8 cellular contexts compared by ENCODE assay signal in the genomic region with DNA sequence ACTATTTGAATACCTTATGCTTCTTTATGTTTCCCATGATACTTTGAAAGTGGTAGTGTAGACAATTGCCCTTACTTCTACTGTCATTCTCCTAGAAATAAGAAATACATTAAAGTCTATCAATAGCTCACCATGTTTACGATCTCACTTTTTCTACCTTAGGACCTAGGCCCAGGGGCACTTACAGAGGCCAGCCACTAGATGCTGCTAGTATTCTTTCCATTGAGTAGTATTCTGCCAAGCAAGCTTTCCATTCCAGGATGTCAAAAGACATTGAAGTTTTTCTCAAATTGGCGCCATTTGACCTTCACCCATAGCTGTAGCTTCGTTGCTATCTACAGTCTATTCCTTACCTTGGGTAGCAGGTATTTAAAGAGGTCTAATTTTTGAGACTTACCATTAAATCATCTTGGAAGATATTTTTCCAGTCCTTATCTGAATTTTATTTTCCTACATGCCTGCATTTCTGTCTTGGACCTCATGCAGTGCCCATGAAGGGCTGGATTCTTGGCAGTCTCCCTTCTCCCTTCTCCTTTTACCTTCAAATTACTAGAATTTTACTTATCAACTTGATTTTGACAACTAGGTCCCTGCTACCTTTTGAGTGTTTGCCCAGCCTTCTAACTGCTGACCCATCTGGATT.
DNase-seq lines count a peak whose midpoint lies in the region; ATAC-seq, FAIRE-seq and TF ChIP-seq lines count a peak whose summit lies in the region.

No MANE protein-coding gene starts in this region.

- CTCF ChIA-PET in K562 (lab: Yijun Ruan, JAX; ENCODE audit: low intra/inter-chr PET ratio): interaction anchor here (2.4 kb wide), 1 partner anchor 370 kb away, joined by 10 read pairs; no protein-coding TSS in a partner anchor

- H3K36me3 ChIP-seq in K562 (ENCODE audit: control insufficient read depth, insufficient read depth, low read length): no peaks in the 10 kb centered on the region

- intact Hi-C loops in K562 (cut with micrococcal nuclease) (loop anchor here (1.0 to 5.0 kb wide), 2 partner anchors 221 to 371 kb away; no protein-coding TSS in a partner anchor), left colon (cut with DNase I, micrococcal nuclease) (no loop called here)

- H3K27me3 ChIP-seq in K562 (ENCODE audit: control insufficient read depth in 2 of 2, insufficient read depth in 2 of 2, low read length in 2 of 2): no peaks in the 10 kb centered on the region

- no peak for TF ChIP-seq EP300 in K562 (IDR thresholded peaks at IDR 0.05; ENCODE audit: low read length)

- no peak overlapping the region for H2AFZ ChIP-seq in K562 (ENCODE audit: low read depth, low read length)

- no peak for TF ChIP-seq POLR2A in K562 (conservative IDR thresholded peaks at IDR 0.05)

- BruUV-seq in K562 (replicated peaks; lab: Mats Ljungman, UMichigan): no TSS peak

- in situ Hi-C loops in K562 (cut with MboI): no loop called here

- 2% methylated on average over 3 of the region's 3 CpGs for WGBS in K562 (ENCODE audit: insufficient coverage, low coverage, missing lambda C conversion rate)

- ATAC-seq in GM19395 (IDR thresholded peaks at IDR 0.05; ENCODE audit: unreplicated experiment): peak; percentile 80
- peak; percentile 81 for ATAC-seq in HG03457 (IDR thresholded peaks at IDR 0.05; ENCODE audit: unreplicated experiment)
- peak; percentile 93 for ATAC-seq in K562
- peak; percentile 91 for ATAC-seq in left colon

- H3K4me3 ChIP-seq in K562: no peak overlapping the region

- H3K4me2 ChIP-seq in K562 (ENCODE audit: insufficient read depth, low read length): no peak overlapping the region

- no peak overlapping the region for H3K9ac ChIP-seq in K562 (ENCODE audit: insufficient read depth in 1 of 2, low read depth in 2 of 2, low read length in 2 of 2)

- POLR2A ChIA-PET in K562 (lab: Yijun Ruan, JAX): interaction anchor here (0.6 kb wide), 1 partner anchor 11 kb away, joined by 3 read pairs; no protein-coding TSS in a partner anchor

- TF ChIP-seq CTCF in K562 (IDR thresholded peaks at IDR 0.05 in 2 of 3, conservative IDR thresholded peaks at IDR 0.05 in 1 of 3; ENCODE audit: insufficient read depth in 2 of 3, low read depth in 1 of 3, low read length in 3 of 3): peak; percentile 62 to 84 (median 76)

- FAIRE-seq in K562 (lab: Jason Lieb, UNC): peak; percentile 11

- no peaks in the 10 kb centered on the region for H3K9me3 ChIP-seq in K562 (replicated peaks; ENCODE audit: control insufficient read depth, insufficient read depth, low read depth, low read length)

- H3K9me1 ChIP-seq in K562 (ENCODE audit: control insufficient read depth, insufficient read depth, low read length): no peaks in the 10 kb centered on the region

- no peaks in the 10 kb centered on the region for H3K4me1 ChIP-seq in K562 (replicated peaks in 1 of 2; ENCODE audit: control insufficient read depth in 2 of 2, insufficient read depth in 2 of 2, low read length in 2 of 2)

- peak; percentile 32 for DNase-seq in COLO829 (ENCODE audit: low spot score)
- peak; percentile 56 for DNase-seq in NCI-H510A treated with DMSO at 0.1 percent for 48 hours (lab: John Stamatoyannopoulos, UW)
- DNase-seq in K562 (ENCODE audit: extremely low read depth in 1 of 4, low spot score in 3 of 4): peak; percentile 12 to 44 (median 24)
- DNase-seq in left colon: peak in 1 of 2 donors; percentile 15
- no peak for DNase-seq in GOT3 (lab: John Stamatoyannopoulos, UW)
- no peak for DNase-seq in activated CD4-positive, alpha-beta T cell treated with anti-CD3 and anti-CD28 coated beads for 4 hours

- H4K20me1 ChIP-seq in K562 (replicated peaks; ENCODE audit: control insufficient read depth, insufficient read depth, low read length): no peaks in the 10 kb centered on the region

- peak; percentile 84 to 86 for TF ChIP-seq RAD21 in K562 (CRISPR knock-in tag; conservative IDR thresholded peaks at IDR 0.05 in 1 of 2, IDR thresholded peaks at IDR 0.05 in 1 of 2)

- H3K27ac ChIP-seq in K562 (ENCODE audit: extremely low read depth, low read depth, low read length): no peak overlapping the region

- H3K79me2 ChIP-seq in K562 (ENCODE audit: control insufficient read depth, insufficient read depth, low read length): no peaks in the 10 kb centered on the region

TF ChIP-seq in K562, 482 proteins besides CTCF, POLR2A, EP300 and RAD21:
- TF ChIP-seq, protein P1, sequence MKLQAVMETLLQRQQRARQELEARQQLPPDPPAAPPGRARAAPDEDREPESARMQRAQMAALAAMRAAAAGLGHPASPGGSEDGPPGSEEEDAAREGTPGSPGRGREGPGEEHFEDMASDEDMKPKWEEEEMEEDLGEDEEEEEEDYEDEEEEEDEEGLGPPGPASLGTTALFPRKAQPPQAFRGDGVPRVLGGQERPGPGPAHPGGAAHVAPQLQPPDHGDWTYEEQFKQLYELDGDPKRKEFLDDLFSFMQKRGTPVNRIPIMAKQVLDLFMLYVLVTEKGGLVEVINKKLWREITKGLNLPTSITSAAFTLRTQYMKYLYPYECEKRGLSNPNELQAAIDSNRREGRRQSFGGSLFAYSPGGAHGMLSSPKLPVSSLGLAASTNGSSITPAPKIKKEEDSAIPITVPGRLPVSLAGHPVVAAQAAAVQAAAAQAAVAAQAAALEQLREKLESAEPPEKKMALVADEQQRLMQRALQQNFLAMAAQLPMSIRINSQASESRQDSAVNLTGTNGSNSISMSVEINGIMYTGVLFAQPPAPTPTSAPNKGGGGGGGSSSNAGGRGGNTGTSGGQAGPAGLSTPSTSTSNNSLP (IDR thresholded peaks at IDR 0.05; ENCODE audit: borderline replicate concordance, low read depth, low read length): no peak
- TF ChIP-seq XRCC5 (IDR thresholded peaks at IDR 0.05; ENCODE audit: low read depth, low read length) (no peak), FOXK2 (conservative IDR thresholded peaks at IDR 0.05 in 1 of 2, IDR thresholded peaks at IDR 0.05 in 1 of 2; ENCODE audit: low read depth in 2 of 2) (peak; percentile 52 to 57; a peak in 1 of 4 replicates), ZNF77 (CRISPR knock-in tag; IDR thresholded peaks at IDR 0.05) (no peak), KLF16 (IDR thresholded peaks at IDR 0.05) (peak; percentile 35; the same call in 1 of the 2 replicates), SMARCC2 (IDR thresholded peaks at IDR 0.05; ENCODE audit: low read depth) (no peak), ARID2 (IDR thresholded peaks at IDR 0.05) (0 out of 2 replicates have a peak, but pooled peaks have one; percentile 30), SRSF7 (optimal IDR thresholded peaks at IDR 0.05; ENCODE audit: low read depth, low read length) (no peak), DNMT1 (IDR thresholded peaks at IDR 0.05) (no peak), HMG20A (CRISPR knock-in tag; conservative IDR thresholded peaks at IDR 0.05) (no peak), SMC3 (conservative IDR thresholded peaks at IDR 0.05; ENCODE audit: insufficient read depth, low read depth, low read length) (peak; percentile 62), PHB (CRISPR knock-in tag; IDR thresholded peaks at IDR 0.05) (no peak), RB1 (IDR thresholded peaks at IDR 0.05; ENCODE audit: low read depth) (peak; percentile 29; the same call in 1 of the 2 replicates)
- TF ChIP-seq, protein P2, sequence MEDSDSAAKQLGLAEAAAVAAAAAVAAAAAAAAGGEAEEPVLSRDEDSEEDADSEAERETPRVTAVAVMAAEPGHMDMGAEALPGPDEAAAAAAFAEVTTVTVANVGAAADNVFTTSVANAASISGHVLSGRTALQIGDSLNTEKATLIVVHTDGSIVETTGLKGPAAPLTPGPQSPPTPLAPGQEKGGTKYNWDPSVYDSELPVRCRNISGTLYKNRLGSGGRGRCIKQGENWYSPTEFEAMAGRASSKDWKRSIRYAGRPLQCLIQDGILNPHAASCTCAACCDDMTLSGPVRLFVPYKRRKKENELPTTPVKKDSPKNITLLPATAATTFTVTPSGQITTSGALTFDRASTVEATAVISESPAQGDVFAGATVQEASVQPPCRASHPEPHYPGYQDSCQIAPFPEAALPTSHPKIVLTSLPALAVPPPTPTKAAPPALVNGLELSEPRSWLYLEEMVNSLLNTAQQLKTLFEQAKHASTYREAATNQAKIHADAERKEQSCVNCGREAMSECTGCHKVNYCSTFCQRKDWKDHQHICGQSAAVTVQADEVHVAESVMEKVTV (CRISPR knock-in tag; IDR thresholded peaks at IDR 0.05): peak; percentile 68

Comparison
In these comparisons a context has a peak if more than half of its experiments do, and no peak if none do; other contexts are left out.
1. DNase-seq: peak in COLO829 (single experiment), NCI-H510A treated with DMSO at 0.1 percent for 48 hours (single experiment) and K562 (4 of 4); none in GOT3 (single experiment) and activated CD4-positive, alpha-beta T cell treated with anti-CD3 and anti-CD28 coated beads for 4 hours (0 of 2).
2. Peak in every context shown above with its lines, with median percentiles within 50 percentile points of each other: ATAC-seq.